8 cellular contexts compared by ENCODE assay signal in the genomic region with DNA sequence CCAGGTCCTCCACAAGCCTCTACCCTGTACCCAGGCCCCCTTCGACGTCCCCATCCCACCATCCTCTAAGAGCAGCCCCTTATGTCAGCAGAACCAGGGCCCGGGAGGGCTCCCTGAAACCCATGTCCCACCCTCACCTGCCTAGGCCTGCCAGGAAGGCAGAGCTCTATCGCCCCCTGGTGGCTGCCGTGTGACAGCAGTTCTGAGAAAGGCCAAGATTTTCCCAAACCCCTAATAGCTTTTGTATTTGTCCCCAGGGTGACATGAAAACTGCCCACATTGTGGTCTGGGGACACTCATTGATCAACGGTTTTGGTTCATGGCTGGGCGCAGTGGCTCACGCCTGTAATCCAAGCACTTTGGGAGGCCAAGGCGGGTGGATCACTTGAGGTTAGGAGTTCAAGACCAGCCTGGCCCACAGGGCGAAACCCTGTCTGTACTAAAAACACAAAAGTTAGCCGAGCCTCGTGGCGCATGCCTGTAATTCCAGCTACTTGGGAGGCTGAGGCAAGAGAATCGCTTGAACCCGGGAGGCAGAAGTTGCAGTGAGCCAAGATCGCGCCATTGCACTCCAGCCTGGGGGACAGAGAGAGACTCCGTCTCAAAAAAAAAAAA.
DNase-seq lines count a peak whose midpoint lies in the region; ATAC-seq and TF ChIP-seq lines count a peak whose summit lies in the region.
"Not testable (repeated sequence)": the region's sequence is repeated elsewhere in the genome, so short reads cannot be mapped to it uniquely, and the experiment has no call there.

No MANE protein-coding gene starts in this region.

- intact Hi-C loops in head of caudate nucleus (cut with DNase I), result loop anchor here (10.0 kb wide), 1 partner anchor 80 kb away; no protein-coding TSS in a partner anchor

- peak; percentile 35 to 57 for ATAC-seq in activated CD4-positive, CD25-positive, alpha-beta regulatory T cell treated with anti-CD3 and anti-CD28 coated beads, Interleukin-2, amount 50 U/mL, for 24 hours

- not testable (repeated sequence) for H3K4me3 ChIP-seq in astrocyte of the cerebellum (ENCODE audit: low read depth, low read length)

- in situ Hi-C loops in astrocyte of the cerebellum (cut with HindIII; ENCODE audit: low sequenced_read_pairs), result not testable (repeated sequence)

- DNase-seq in COR-L47 (lab: John Stamatoyannopoulos, UW) (peak; percentile 65), HPDE6-E6E7 (ENCODE audit: extremely low spot score) (peak; percentile 51), NCI-H82 (lab: John Stamatoyannopoulos, UW) (peak; percentile 83), astrocyte of the cerebellum (ENCODE audit: low read depth) (peak; percentile 13), head of caudate nucleus (peak; percentile 67 to 93 (median 82)), nucleus accumbens (lab: John Stamatoyannopoulos, UW) (peak in 48 of 56 donors; percentile 14 to 84 (median 50))
- peak; percentile 38 to 53 for DNase-seq in stimulated activated CD8-positive, alpha-beta memory T cell treated with anti-CD3 and anti-CD28 coated beads, Interleukin-7, amount 100 ng/mL, for 4 hours (ENCODE audit: low read depth in 2 of 2)

- TF ChIP-seq CTCF in astrocyte of the cerebellum (IDR thresholded peaks at IDR 0.05; ENCODE audit: low read depth, low read length, missing control alignments), result peak; percentile 98

Comparison
In these comparisons a context has a peak if more than half of its experiments do, and no peak if none do; other contexts are left out.
1. DNase-seq: peak in every context shown above with its lines; median percentile 83 in NCI-H82; 82 in head of caudate nucleus; 65 in COR-L47; 51 in HPDE6-E6E7; 50 in nucleus accumbens; 46 in stimulated activated CD8-positive, alpha-beta memory T cell treated with anti-CD3 and anti-CD28 coated beads, Interleukin-7, amount 100 ng/mL, for 4 hours; 13 in astrocyte of the cerebellum.